In the genomic region with DNA sequence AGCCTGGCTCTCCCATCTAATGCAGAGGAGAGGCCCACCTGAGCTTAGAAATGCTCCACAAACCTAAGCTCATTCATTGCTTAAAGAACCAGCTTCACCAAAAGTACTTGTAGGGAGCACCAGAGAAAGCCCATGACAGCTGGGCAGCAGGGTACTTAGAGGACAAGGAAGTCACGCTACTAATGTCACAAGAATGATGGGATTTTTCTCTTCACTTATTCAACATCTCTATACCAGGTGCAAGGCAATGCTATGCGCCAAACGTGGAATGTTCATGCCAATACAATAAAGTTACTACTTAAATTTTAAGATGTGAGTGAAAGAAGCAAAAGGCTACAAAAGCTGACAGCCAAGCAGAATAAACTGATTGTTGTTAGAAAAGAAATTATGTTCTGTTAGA, we compare ENCODE assay signal across 22 cellular contexts. TPM values are rescaled to one million over a fixed set of nuclear protein-coding genes. Genes with fewer than 3 reads are reported as not detected.
DNase-seq lines count a peak whose midpoint lies in the region; ATAC-seq, FAIRE-seq and TF ChIP-seq lines count a peak whose summit lies in the region.
"Had no signal": no experiment of that assay in that cellular context is flagged by ENCODE, and none has a peak within 500 bp of the region (broad histone marks: within the 10 kb centered on the region; RNA-seq: fewer than 3 reads in every experiment).

No MANE protein-coding gene starts in this region.

- CTCF ChIA-PET in A549 (lab: Yijun Ruan, JAX) (interaction anchor here (0.7 to 10.0 kb wide), 3 partner anchors 24 to 136 kb away, joined by 3 to 93 read pairs (median 3); no protein-coding TSS in a partner anchor), endothelial cell of umbilical vein (lab: Charles Lee) (interaction anchor here (1.0 to 6.2 kb wide), 6 partner anchors 10 to 277 kb away, joined by 3 to 52 read pairs (median 4); a partner anchor contains a TSS)

- peaks cover 38% of the 10 kb centered on the region for H3K4me1 ChIP-seq in A549
- peaks cover 35% of the 10 kb centered on the region for H3K4me1 ChIP-seq in HUES64 (ENCODE audit: insufficient read depth, low read length)
- peaks cover 16% of the 10 kb centered on the region for H3K4me1 ChIP-seq in endothelial cell of umbilical vein (ENCODE audit: control insufficient read depth, extremely low read depth, insufficient read depth, low read length)
- peaks cover 0 to under 1% of the 10 kb centered on the region in 2 donors for H3K4me1 ChIP-seq in left lung
- H3K4me1 ChIP-seq: psoas muscle had no signal

- H3K9me3 Mint-ChIP-seq in nephron: no peaks in the 10 kb centered on the region
- H3K9me3 Mint-ChIP-seq: brain; stimulated activated naive CD8-positive, alpha-beta T cell treated with anti-CD3 and anti-CD28 coated beads, Interleukin-15, Interleukin-2, amounts not matched to agents 100 ng/mL and 50 ng/mL, for 24 hours had no signal

- TF ChIP-seq POLR2A in A549 (IDR thresholded peaks at IDR 0.05; ENCODE audit: low read length) (no peak), endothelial cell of umbilical vein (IDR thresholded peaks at IDR 0.05; ENCODE audit: low read depth, low read length) (no peak)

- DNase-seq in A549 (ENCODE audit: low read depth in 1 of 2, low spot score in 1 of 2): no peak
- no peak for DNase-seq in endothelial cell of umbilical vein (ENCODE audit: low read depth, low spot score)
- no peak for DNase-seq in left lung
- DNase-seq in activated T-cell treated with anti-CD3 and anti-CD28 coated beads, Interleukin-2, amount 50 U/mL, for 48 hours: no peak
- DNase-seq: activated CD4-positive, alpha-beta T cell treated with anti-CD3 and anti-CD28 coated beads for 36 hours; activated CD8-positive, alpha-beta memory T cell treated with anti-CD3 and anti-CD28 coated beads for 24 hours; activated gamma-delta T cell; heart left ventricle; Kasumi-1; mammary epithelial cell; NCI-H1436 treated with DMSO at 0.1 percent for 48 hours; psoas muscle; T-helper 2 cell had no signal

- intact Hi-C loops in endothelial cell of umbilical vein (cut with micrococcal nuclease): loop anchor here (2.0 kb wide), 1 partner anchor 24 kb away; no protein-coding TSS in a partner anchor
- intact Hi-C loops in left lung (cut with DNase I): no loop called here

- no TSS peak for BruUV-seq in endothelial cell of umbilical vein (replicated peaks; lab: Mats Ljungman, UMichigan)

- TF ChIP-seq CTCF in A549 (IDR thresholded peaks at IDR 0.05): no peak
- no peak for TF ChIP-seq CTCF in endothelial cell of umbilical vein (IDR thresholded peaks at IDR 0.05; ENCODE audit: extremely low read depth in 1 of 2, insufficient read depth in 1 of 2, low read depth in 1 of 2, low read length in 2 of 2)
- TF ChIP-seq CTCF in nephron (IDR thresholded peaks at IDR 0.05; ENCODE audit: unreplicated experiment in 3 of 3): no peak
- TF ChIP-seq CTCF in left lung (IDR thresholded peaks at IDR 0.05): no peak

- no peaks in the 10 kb centered on the region for H3K79me2 ChIP-seq in endothelial cell of umbilical vein (ENCODE audit: control insufficient read depth, insufficient read depth, low read length)

- no peaks in the 10 kb centered on the region for H3K27me3 Mint-ChIP-seq in nephron (ENCODE audit: low read depth)
- H3K27me3 Mint-ChIP-seq: brain had no signal

- H3K27ac Mint-ChIP-seq in nephron: peak overlapping the region; percentile 70 to 78 (median 72)
- H3K27ac Mint-ChIP-seq: activated CD4-positive, alpha-beta T cell treated with anti-CD3 and anti-CD28 coated beads for 36 hours; stimulated activated naive CD8-positive, alpha-beta T cell treated with anti-CD3 and anti-CD28 coated beads, Interleukin-15, Interleukin-2, amounts not matched to agents 100 ng/mL and 50 ng/mL, for 24 hours had no signal

- H3K27ac ChIP-seq in A549 (peak overlapping the region; percentile 69 to 83), HUES64 (ENCODE audit: low read depth, low read length) (peak overlapping the region; percentile 24; the same call in 1 of the 2 replicates), endothelial cell of umbilical vein (ENCODE audit: insufficient read depth, low read depth, low read length) (peak overlapping the region; percentile 50), left lung (no peak overlapping the region)
- H3K27ac ChIP-seq: BLaER1, heart left ventricle, psoas muscle, SK-N-MC had no signal

- POLR2A ChIA-PET in A549 (lab: Yijun Ruan, JAX) (interaction anchor here (1.8 kb wide), 1 partner anchor 277 kb away, joined by 5 read pairs; a partner anchor contains a TSS), endothelial cell of umbilical vein (lab: Charles Lee) (no interaction called here)

- no peaks in the 10 kb centered on the region for H3K9me1 ChIP-seq in endothelial cell of umbilical vein (replicated peaks; ENCODE audit: control insufficient read depth, extremely low read depth, insufficient read depth, low read length)

- FAIRE-seq in A549 (lab: Jason Lieb, UNC) (no peak), endothelial cell of umbilical vein (lab: Jason Lieb, UNC) (no peak)

- WGBS in A549 (ENCODE audit: missing lambda C conversion rate): 97% methylated on average over 3 of the region's 3 CpGs
- WGBS in HUES64: 92% methylated on average over 1 of the region's 3 CpGs

- no peak overlapping the region for H3K9ac ChIP-seq in HUES64 (ENCODE audit: low read depth, low read length)
- H3K9ac ChIP-seq in endothelial cell of umbilical vein (replicated peaks; ENCODE audit: extremely low read depth, insufficient read depth, low read length): no peak overlapping the region
- H3K9ac ChIP-seq: BLaER1 had no signal

- no peaks in the 10 kb centered on the region for H3K36me3 Mint-ChIP-seq in nephron (ENCODE audit: low read depth)

- dilution Hi-C loops in endothelial cell of umbilical vein (cut with MboI; ENCODE audit: extremely low pct_ligation_motif_present, low sequenced_read_pairs): no loop called here

- H3K4me3 Mint-ChIP-seq in nephron: no peak overlapping the region
- H3K4me3 Mint-ChIP-seq: activated CD4-positive, alpha-beta T cell treated with anti-CD3 and anti-CD28 coated beads for 36 hours; brain; stimulated activated naive CD8-positive, alpha-beta T cell treated with anti-CD3 and anti-CD28 coated beads, Interleukin-15, Interleukin-2, amounts not matched to agents 100 ng/mL and 50 ng/mL, for 24 hours had no signal

- peaks cover 23% of the 10 kb centered on the region for H3K4me1 Mint-ChIP-seq in nephron
- H3K4me1 Mint-ChIP-seq: activated CD4-positive, alpha-beta T cell treated with anti-CD3 and anti-CD28 coated beads for 36 hours had no signal

- H3K9me3 ChIP-seq in A549: no peaks in the 10 kb centered on the region
- no peaks in the 10 kb centered on the region for H3K9me3 ChIP-seq in HUES64 (ENCODE audit: insufficient read depth, low read depth, low read length)
- no peaks in the 10 kb centered on the region for H3K9me3 ChIP-seq in endothelial cell of umbilical vein (replicated peaks; ENCODE audit: control insufficient read depth, insufficient read depth, low read length)
- no peaks in the 10 kb centered on the region for H3K9me3 ChIP-seq in left lung
- H3K9me3 ChIP-seq: BLaER1, heart left ventricle, psoas muscle had no signal

- no peak overlapping the region for H2AFZ ChIP-seq in endothelial cell of umbilical vein (ENCODE audit: low read depth, low read length)

- TF ChIP-seq RAD21 in A549 (conservative IDR thresholded peaks at IDR 0.05 in 1 of 2, IDR thresholded peaks at IDR 0.05 in 1 of 2): no peak

- no peak for TF ChIP-seq EP300 in A549 (IDR thresholded peaks at IDR 0.05)

- peak overlapping the region; percentile 60 for H3K4me2 ChIP-seq in A549
- H3K4me2 ChIP-seq in endothelial cell of umbilical vein (ENCODE audit: insufficient read depth, low read length): peak overlapping the region; percentile 7
- H3K4me2 ChIP-seq: BLaER1 had no signal

- H3K27me3 ChIP-seq in HUES64 (ENCODE audit: insufficient read depth, low read length) (no peaks in the 10 kb centered on the region), endothelial cell of umbilical vein (ENCODE audit: control insufficient read depth in 2 of 2, insufficient read depth in 2 of 2, low read length in 2 of 2) (peaks cover 3 to 13% of the 10 kb centered on the region in 2 experiments), left lung (no peaks in the 10 kb centered on the region)
- H3K27me3 ChIP-seq: heart left ventricle had no signal

- ATAC-seq in A549 (no peak), left lung (no peak), HG03175 (IDR thresholded peaks at IDR 0.05; ENCODE audit: unreplicated experiment) (no peak), GM19324 (IDR thresholded peaks at IDR 0.05; ENCODE audit: low FRiP score, unreplicated experiment) (no peak)
- ATAC-seq: activated CD4-positive, alpha-beta T cell treated with anti-CD3 and anti-CD28 coated beads for 36 hours; psoas muscle had no signal

- no peaks in the 10 kb centered on the region for H3K36me3 ChIP-seq in HUES64 (ENCODE audit: insufficient read depth, low read length)
- H3K36me3 ChIP-seq in endothelial cell of umbilical vein (ENCODE audit: control insufficient read depth in 2 of 2, extremely low read depth in 1 of 2, insufficient read depth in 2 of 2, low read length in 2 of 2): no peaks in the 10 kb centered on the region
- no peaks in the 10 kb centered on the region for H3K36me3 ChIP-seq in left lung
- H3K36me3 ChIP-seq: BLaER1 had no signal

- H3K4me3 ChIP-seq in A549 (no peak overlapping the region), HUES64 (ENCODE audit: low read length) (no peak overlapping the region), endothelial cell of umbilical vein (replicated peaks in 1 of 3; ENCODE audit: insufficient read depth in 1 of 3, low read depth in 1 of 3, low read length in 3 of 3) (no peak overlapping the region), left lung (no peak overlapping the region)
- H3K4me3 ChIP-seq: BLaER1, heart left ventricle, psoas muscle, SK-N-MC had no signal

- no peaks in the 10 kb centered on the region for H4K20me1 ChIP-seq in endothelial cell of umbilical vein (replicated peaks; ENCODE audit: control insufficient read depth, extremely low read depth, insufficient read depth, low read length)
- H4K20me1 ChIP-seq: BLaER1 had no signal

RNA-seq across cellular contexts. Expression of a gene that starts 36.0 kb away (rescaled TPM):
- polyA plus RNA-seq in A549 (2011; rRNA removed) (17.9 and 21.8 TPM in 2 replicates), A549 (2017; fragmentation: RNase III; extraction: RNeasy Plus Mini Kit Qiagen cat#74134 plus additional on column Dnase treatment) (4.7 to 5.5 TPM (median 4.8 TPM) in 3 replicates), endothelial cell of umbilical vein (0.03 TPM in 1 of 2 replicates, not detected in the other)
- polyA plus RNA-seq in A549 (2012; cell fraction: cytosol; rRNA removed): 2.2 and 2.7 TPM in 2 replicates
- polyA plus RNA-seq in A549 (2012; cell fraction: nucleus; rRNA removed): 6.8 and 10.0 TPM in 2 replicates
- polyA minus RNA-seq in A549 (2011; rRNA and poly(A)+ RNA removed): 22.2 and 25.8 TPM in 2 replicates
- 0.10 TPM for polyA plus RNA-seq in HUES64 (2013, experiment 1 of 2)
- polyA plus RNA-seq in HUES64 (2013, experiment 2 of 2): 0.25 TPM
- total RNA-seq in endothelial cell of umbilical vein (not detected in 2 replicates), left lung (1 to 10 TPM; 3.1 to 3.8 TPM)
- polyA plus RNA-seq in endothelial cell of umbilical vein (2011; cell fraction: cytosol; rRNA removed): 0.01 TPM in 1 of 2 replicates, not detected in the other
- 0.03 TPM in 2 replicates for polyA plus RNA-seq in endothelial cell of umbilical vein (2011; cell fraction: nucleus; rRNA removed)
- 0.03 TPM in 1 of 2 replicates, not detected in the other for polyA plus RNA-seq in endothelial cell of umbilical vein (2012)
- polyA minus RNA-seq in endothelial cell of umbilical vein: 0.02 and 0.11 TPM in 2 replicates
- polyA minus RNA-seq in endothelial cell of umbilical vein (2011; cell fraction: cytosol; rRNA and poly(A)+ RNA removed): 0.41 TPM
- polyA minus RNA-seq in endothelial cell of umbilical vein (2011; cell fraction: nucleus; rRNA and poly(A)+ RNA removed): not detected in 2 replicates
- total RNA-seq: G401 had no signal
- polyA plus RNA-seq: mammary epithelial cell had no signal

Comparison
In these comparisons a context has a peak if more than half of its experiments do, and no peak if none do; other contexts are left out.
1. H3K27ac ChIP-seq: peak in A549 (2 of 2), HUES64 (single experiment) and endothelial cell of umbilical vein (single experiment); none in left lung (0 of 2).